In genomic region chr15:57312323-57313133, GRCh38 we compare ENCODE assay signal across 22 cellular contexts.
DNase-seq lines count a peak whose midpoint lies in the region; ATAC-seq, FAIRE-seq and TF ChIP-seq lines count a peak whose summit lies in the region.
"Had no signal": no experiment of that assay in that cellular context is flagged by ENCODE, and none has a peak within 500 bp of the region (broad histone marks: within the 10 kb centered on the region; RNA-seq: fewer than 3 reads in every experiment).

No MANE protein-coding gene starts in this region.

- H3K9me3 ChIP-seq in Peyer's patch (no peaks in the 10 kb centered on the region), left ventricle myocardium inferior (replicated peaks) (no peaks in the 10 kb centered on the region), pancreas (no peaks in the 10 kb centered on the region)
- no peaks in the 10 kb centered on the region for H3K9me3 ChIP-seq in naive thymus-derived CD4-positive, alpha-beta T cell (ENCODE audit: control insufficient read depth in 2 of 3, low read length in 3 of 3)

- TF ChIP-seq POLR2A in Peyer's patch (IDR thresholded peaks at IDR 0.05): peak in 1 of 2 donors; percentile 10

- no peaks in the 10 kb centered on the region for H3K27me3 ChIP-seq in Peyer's patch
- no peaks in the 10 kb centered on the region for H3K27me3 ChIP-seq in left ventricle myocardium inferior (ENCODE audit: low read depth)
- no peaks in the 10 kb centered on the region for H3K27me3 ChIP-seq in pancreas
- no peaks in the 10 kb centered on the region for H3K27me3 ChIP-seq in naive thymus-derived CD4-positive, alpha-beta T cell (ENCODE audit: control insufficient read depth in 2 of 2, insufficient read depth in 2 of 2, low read length in 2 of 2)

- no peak overlapping the region for H3K4me3 ChIP-seq in Peyer's patch
- H3K4me3 ChIP-seq in left ventricle myocardium inferior: no peak overlapping the region
- H3K4me3 ChIP-seq in pancreas: no peak overlapping the region
- H3K4me3 ChIP-seq in naive thymus-derived CD4-positive, alpha-beta T cell (ENCODE audit: low read length): no peak overlapping the region
- H3K4me3 ChIP-seq: SK-N-MC had no signal

- H3K4me3 Mint-ChIP-seq in naive thymus-derived CD4-positive, alpha-beta T cell: no peak overlapping the region
- H3K4me3 Mint-ChIP-seq: activated naive CD4-positive, alpha-beta T cell treated with anti-CD3 and anti-CD28 coated beads for 36 hours; CD4-positive, alpha-beta memory T cell had no signal

- peak overlapping the region in 3 of 4 donors; percentile 66 to 90 (median 83) for H3K27ac ChIP-seq in Peyer's patch
- peak overlapping the region; percentile 55 for H3K27ac ChIP-seq in left ventricle myocardium inferior (replicated peaks)
- no peak overlapping the region for H3K27ac ChIP-seq in pancreas
- H3K27ac ChIP-seq in naive thymus-derived CD4-positive, alpha-beta T cell (ENCODE audit: low read depth, low read length): no peak overlapping the region
- H3K27ac ChIP-seq: parathyroid adenoma, SK-N-MC had no signal

- in situ Hi-C loops in Caki2 (cut with HindIII; ENCODE audit: low pct_unique_long_range_greater_than_20kb, low sequenced_read_pairs): no loop called here

- H3K27me3 Mint-ChIP-seq in naive thymus-derived CD4-positive, alpha-beta T cell: peaks cover 0 to 21% (median 0%) of the 10 kb centered on the region in 5 donors

- CTCF ChIA-PET in naive thymus-derived CD4-positive, alpha-beta T cell (lab: Charles Lee): no interaction called here

- ATAC-seq in pancreas (peak in 3 of 4 donors; percentile 25 to 70 (median 65)), HG02938 (IDR thresholded peaks at IDR 0.05; ENCODE audit: unreplicated experiment) (no peak), GM19455 (IDR thresholded peaks at IDR 0.05; ENCODE audit: unreplicated experiment) (no peak)
- ATAC-seq in naive thymus-derived CD4-positive, alpha-beta T cell: no peak

- 66 to 68% methylated on average over 15 of the region's 15 CpGs for WGBS in pancreas, 2 donors

- intact Hi-C loops in left ventricle myocardium inferior (cut with micrococcal nuclease) (no loop called here), pancreas (cut with DNase I) (loop anchor here in 1 of 3 donors (5.0 kb wide), 1 partner anchor 490 kb away; no protein-coding TSS in a partner anchor)
- intact Hi-C loops in naive thymus-derived CD4-positive, alpha-beta T cell (cut with micrococcal nuclease): no loop called here

- no peaks in the 10 kb centered on the region for H3K36me3 ChIP-seq in Peyer's patch
- H3K36me3 ChIP-seq in left ventricle myocardium inferior: no peaks in the 10 kb centered on the region
- H3K36me3 ChIP-seq in pancreas: no peaks in the 10 kb centered on the region
- H3K36me3 ChIP-seq in naive thymus-derived CD4-positive, alpha-beta T cell (ENCODE audit: control insufficient read depth in 2 of 3, insufficient read depth in 3 of 3, low read length in 3 of 3): no peaks in the 10 kb centered on the region

- no peaks in the 10 kb centered on the region for H3K9me3 Mint-ChIP-seq in naive thymus-derived CD4-positive, alpha-beta T cell
- H3K9me3 Mint-ChIP-seq: activated naive CD4-positive, alpha-beta T cell treated with anti-CD3 and anti-CD28 coated beads for 36 hours; CD4-positive, alpha-beta memory T cell had no signal

- FAIRE-seq in pancreas (lab: Jason Lieb, UNC): no peak
- FAIRE-seq: H1, keratinocyte had no signal

- TF ChIP-seq CTCF in Peyer's patch (IDR thresholded peaks at IDR 0.05): peak in 3 of 6 experiments; percentile 19 to 28 (median 26)
- no peak for TF ChIP-seq CTCF in left ventricle myocardium inferior (IDR thresholded peaks at IDR 0.05; ENCODE audit: borderline replicate concordance)
- TF ChIP-seq CTCF in pancreas (IDR thresholded peaks at IDR 0.05): no peak

- peaks cover 0 to 3% (median 0%) of the 10 kb centered on the region in 7 donors for H3K4me1 Mint-ChIP-seq in naive thymus-derived CD4-positive, alpha-beta T cell
- H3K4me1 Mint-ChIP-seq: CD4-positive, alpha-beta memory T cell had no signal

- no peaks in the 10 kb centered on the region for H3K36me3 Mint-ChIP-seq in naive thymus-derived CD4-positive, alpha-beta T cell
- H3K36me3 Mint-ChIP-seq: CD4-positive, alpha-beta memory T cell had no signal

- H3K27ac Mint-ChIP-seq in naive thymus-derived CD4-positive, alpha-beta T cell: no peak overlapping the region
- H3K27ac Mint-ChIP-seq: activated naive CD4-positive, alpha-beta T cell treated with anti-CD3 and anti-CD28 coated beads for 36 hours; CD4-positive, alpha-beta memory T cell had no signal

- peak; percentile 25 for DNase-seq in Caki2 (ENCODE audit: low read depth)
- DNase-seq in Peyer's patch: peak in 2 of 3 donors; percentile 86 to 89
- DNase-seq in left ventricle myocardium inferior: no peak
- DNase-seq in pancreas: no peak
- DNase-seq in naive thymus-derived CD4-positive, alpha-beta T cell: no peak
- no peak for DNase-seq in NOMO-1 treated with dmso at 0.1 percent for 144 hours (lab: John Stamatoyannopoulos, UW; ENCODE audit: unreplicated experiment)
- DNase-seq: ACHN; activated CD4-positive, alpha-beta T cell treated with anti-CD3 and anti-CD28 coated beads for 4 hours; activated CD8-positive, alpha-beta memory T cell treated with anti-CD3 and anti-CD28 coated beads, Interleukin-2, amount 50 U/mL, for 48 hours; activated naive CD4-positive, alpha-beta T cell treated with anti-CD3 and anti-CD28 coated beads for 36 hours; CD4-positive, alpha-beta memory T cell; EL; NCI-H1694; stimulated activated CD4-positive, alpha-beta T cell treated with anti-CD3 and anti-CD28 coated beads, Interleukin-12 subunit alpha, Interleukin-12 subunit beta, amount 100 ng/mL, for 4 hours; stimulated activated naive CD4-positive, alpha-beta T cell treated with Interleukin-2 at 50 U/mL for 16 hours; T1000 had no signal

- POLR2A ChIA-PET in naive thymus-derived CD4-positive, alpha-beta T cell (lab: Charles Lee): no interaction called here

- H3K4me1 ChIP-seq in Peyer's patch (peaks cover 0 to 32% (median 3%) of the 10 kb centered on the region in 4 donors), left ventricle myocardium inferior (peaks cover 12% of the 10 kb centered on the region), pancreas (no peaks in the 10 kb centered on the region)
- no peaks in the 10 kb centered on the region for H3K4me1 ChIP-seq in naive thymus-derived CD4-positive, alpha-beta T cell (ENCODE audit: control insufficient read depth in 2 of 2, insufficient read depth in 2 of 2, low read length in 2 of 2)
- H3K4me1 ChIP-seq: parathyroid adenoma had no signal

Comparison
In these comparisons a context has a peak if more than half of its experiments do, and no peak if none do; other contexts are left out.
1. DNase-seq: peak in Caki2 (single experiment) and Peyer's patch (2 of 3); none in left ventricle myocardium inferior (single experiment), pancreas (0 of 6), naive thymus-derived CD4-positive, alpha-beta T cell (0 of 9) and NOMO-1 treated with dmso at 0.1 percent for 144 hours (single experiment).
2. H3K27ac ChIP-seq: peak in Peyer's patch (3 of 4) and left ventricle myocardium inferior (single experiment); none in pancreas (0 of 4) and naive thymus-derived CD4-positive, alpha-beta T cell (single experiment).
3. ATAC-seq: peak in pancreas (3 of 4); none in HG02938 (single experiment), naive thymus-derived CD4-positive, alpha-beta T cell (single experiment) and GM19455 (single experiment).